20 cellular contexts compared by ENCODE assay signal in the genomic region with DNA sequence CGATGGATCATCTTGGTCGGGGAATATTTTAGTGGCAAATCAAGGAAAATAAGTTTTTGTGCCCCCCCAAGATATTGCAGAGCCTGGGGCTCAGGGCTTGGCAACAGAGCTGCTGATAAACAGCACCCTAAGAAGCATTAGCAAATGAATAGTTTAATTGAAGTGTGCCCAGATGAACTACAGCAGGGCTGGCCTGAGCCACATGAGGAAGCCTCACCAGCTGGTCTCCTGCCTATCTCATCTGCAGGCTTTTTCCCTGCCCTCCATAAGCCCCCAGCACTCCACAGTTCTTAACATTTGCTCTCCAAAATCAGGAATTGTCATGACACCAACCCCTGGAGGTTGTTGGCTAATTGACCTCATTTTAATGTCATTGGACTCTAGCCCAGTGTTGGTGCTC.
DNase-seq lines count a peak whose midpoint lies in the region; ATAC-seq, FAIRE-seq and TF ChIP-seq lines count a peak whose summit lies in the region.
"Had no signal": no experiment of that assay in that cellular context is flagged by ENCODE, and none has a peak within 500 bp of the region (broad histone marks: within the 10 kb centered on the region; RNA-seq: fewer than 3 reads in every experiment).

No MANE protein-coding gene starts in this region.

- H3K4me2 ChIP-seq in neural progenitor cell: no peak overlapping the region

- H3K4me1 Mint-ChIP-seq in endodermal cell (peaks cover 26% of the 10 kb centered on the region), neural progenitor cell (peaks cover 40% of the 10 kb centered on the region), natural killer cell (no peaks in the 10 kb centered on the region)
- H3K4me1 Mint-ChIP-seq in activated T-helper 2 cell treated with anti-CD3 and anti-CD28 coated beads, Interferon-gamma antibody, Interleukin-2, Interleukin-4, amounts not matched to agents 10 μg/mL and 5 μg/mL and 100 μg/mL, durations not matched to agents 14 hours and 24 hours and 36 hours (ENCODE audit: low read depth): no peaks in the 10 kb centered on the region
- H3K4me1 Mint-ChIP-seq: CD4-positive, alpha-beta memory T cell had no signal

- H3K9ac ChIP-seq in endodermal cell (ENCODE audit: extremely low read depth, low read length, poor library complexity, severe bottlenecking): no peak overlapping the region
- no peak overlapping the region for H3K9ac ChIP-seq in neural progenitor cell

- H3K9me3 ChIP-seq in WERI-Rb-1 (ENCODE audit: severe bottlenecking): no peaks in the 10 kb centered on the region
- peaks cover 6% of the 10 kb centered on the region for H3K9me3 ChIP-seq in endodermal cell (ENCODE audit: control insufficient read depth, low read length)
- no peaks in the 10 kb centered on the region for H3K9me3 ChIP-seq in neural progenitor cell (ENCODE audit: low read depth)

- H3K9me3 Mint-ChIP-seq in endodermal cell (peaks cover 10% of the 10 kb centered on the region), neural progenitor cell (peaks cover 13% of the 10 kb centered on the region), natural killer cell (no peaks in the 10 kb centered on the region)
- no peaks in the 10 kb centered on the region for H3K9me3 Mint-ChIP-seq in activated T-helper 2 cell treated with anti-CD3 and anti-CD28 coated beads, Interferon-gamma antibody, Interleukin-2, Interleukin-4, amounts not matched to agents 10 μg/mL and 5 μg/mL and 100 μg/mL, durations not matched to agents 14 hours and 24 hours and 36 hours
- H3K9me3 Mint-ChIP-seq: CD4-positive, alpha-beta memory T cell; HFFc6 had no signal

- intact Hi-C loops in natural killer cell (cut with micrococcal nuclease): no loop called here
- intact Hi-C loops in activated T-helper 2 cell treated with anti-CD3 and anti-CD28 coated beads, Interferon-gamma antibody, Interleukin-2, Interleukin-4, amounts not matched to agents 10 μg/mL and 5 μg/mL and 100 μg/mL, durations not matched to agents 14 hours and 24 hours and 36 hours (cut with micrococcal nuclease): no loop called here

- H3K36me3 Mint-ChIP-seq in endodermal cell (ENCODE audit: low read depth): no peaks in the 10 kb centered on the region
- H3K36me3 Mint-ChIP-seq in neural progenitor cell: no peaks in the 10 kb centered on the region
- no peaks in the 10 kb centered on the region for H3K36me3 Mint-ChIP-seq in natural killer cell
- no peaks in the 10 kb centered on the region for H3K36me3 Mint-ChIP-seq in activated T-helper 2 cell treated with anti-CD3 and anti-CD28 coated beads, Interferon-gamma antibody, Interleukin-2, Interleukin-4, amounts not matched to agents 10 μg/mL and 5 μg/mL and 100 μg/mL, durations not matched to agents 14 hours and 24 hours and 36 hours (ENCODE audit: low read depth)
- H3K36me3 Mint-ChIP-seq: CD4-positive, alpha-beta memory T cell had no signal

- peak; percentile 26 for DNase-seq in H7
- DNase-seq in WERI-Rb-1: peak; percentile 71
- DNase-seq in endodermal cell: no peak
- no peak for DNase-seq in neural progenitor cell (ENCODE audit: low spot score)
- no peak for DNase-seq in natural killer cell
- no peak for DNase-seq in HK-2 (ENCODE audit: unreplicated experiment)
- no peak for DNase-seq in activated T-helper 2 cell treated with anti-CD3 and anti-CD28 coated beads, Interferon-gamma antibody, Interleukin-2, Interleukin-4, amounts not matched to agents 10 μg/mL and 5 μg/mL and 100 μg/mL, durations not matched to agents 14 hours and 24 hours and 36 hours (ENCODE audit: low spot score)
- DNase-seq in D721Med (ENCODE audit: insufficient read length, low spot score): no peak
- DNase-seq: C1 segment of cervical spinal cord; Calu3; CD4-positive, alpha-beta memory T cell; COR-L47; DMS153; DND-41; GOT3; HFFc6 had no signal

- H3K27me3 Mint-ChIP-seq in endodermal cell (ENCODE audit: insufficient read depth): peaks cover 3% of the 10 kb centered on the region
- H3K27me3 Mint-ChIP-seq in neural progenitor cell (ENCODE audit: insufficient read depth, low read depth): peaks cover 3% of the 10 kb centered on the region
- peaks cover 16 to 28% of the 10 kb centered on the region in 2 donors for H3K27me3 Mint-ChIP-seq in natural killer cell (ENCODE audit: low read depth in 2 of 2)
- no peaks in the 10 kb centered on the region for H3K27me3 Mint-ChIP-seq in activated T-helper 2 cell treated with anti-CD3 and anti-CD28 coated beads, Interferon-gamma antibody, Interleukin-2, Interleukin-4, amounts not matched to agents 10 μg/mL and 5 μg/mL and 100 μg/mL, durations not matched to agents 14 hours and 24 hours and 36 hours (ENCODE audit: low read depth)

- WGBS in endodermal cell (ENCODE audit: insufficient coverage in 1 of 2, insufficient read length in 1 of 2), 2 experiments: 95 to 100% methylated on average over 2 of the region's 2 CpGs

- H3K36me3 ChIP-seq in H7 (replicated peaks; ENCODE audit: control insufficient read depth, insufficient read depth, low read length) (no peaks in the 10 kb centered on the region), WERI-Rb-1 (no peaks in the 10 kb centered on the region), endodermal cell (ENCODE audit: control insufficient read depth, insufficient read depth, low read length) (no peaks in the 10 kb centered on the region), neural progenitor cell (no peaks in the 10 kb centered on the region)

- no peak overlapping the region for H2AFZ ChIP-seq in neural progenitor cell (replicated peaks)

- H4K20me1 ChIP-seq in neural progenitor cell (ENCODE audit: low read depth): no peaks in the 10 kb centered on the region

- FAIRE-seq in D721Med (lab: Jason Lieb, UNC): no peak
- FAIRE-seq: G401.6, GM12878, GM18507, H54 had no signal

- H3K4me3 Mint-ChIP-seq in endodermal cell (no peak overlapping the region), neural progenitor cell (peak overlapping the region; percentile 75), natural killer cell (no peak overlapping the region)
- H3K4me3 Mint-ChIP-seq in activated T-helper 2 cell treated with anti-CD3 and anti-CD28 coated beads, Interferon-gamma antibody, Interleukin-2, Interleukin-4, amounts not matched to agents 10 μg/mL and 5 μg/mL and 100 μg/mL, durations not matched to agents 14 hours and 24 hours and 36 hours (ENCODE audit: low read depth): no peak overlapping the region
- H3K4me3 Mint-ChIP-seq: CD4-positive, alpha-beta memory T cell; HFFc6 had no signal

- no peaks in the 10 kb centered on the region for H3K27me3 ChIP-seq in H7 (ENCODE audit: control insufficient read depth, insufficient read depth, low read length)
- H3K27me3 ChIP-seq in WERI-Rb-1 (ENCODE audit: insufficient read depth, low read depth, severe bottlenecking): no peaks in the 10 kb centered on the region
- no peaks in the 10 kb centered on the region for H3K27me3 ChIP-seq in endodermal cell (ENCODE audit: control insufficient read depth, insufficient read depth, low read length, poor library complexity, severe bottlenecking)
- H3K27me3 ChIP-seq in neural progenitor cell: no peaks in the 10 kb centered on the region

- H3F3A ChIP-seq in neural progenitor cell (ENCODE audit: low read depth): peaks cover 23% of the 10 kb centered on the region

- H3K27ac Mint-ChIP-seq in endodermal cell: no peak overlapping the region
- peak overlapping the region; percentile 97 for H3K27ac Mint-ChIP-seq in neural progenitor cell
- no peak overlapping the region for H3K27ac Mint-ChIP-seq in natural killer cell
- no peak overlapping the region for H3K27ac Mint-ChIP-seq in activated T-helper 2 cell treated with anti-CD3 and anti-CD28 coated beads, Interferon-gamma antibody, Interleukin-2, Interleukin-4, amounts not matched to agents 10 μg/mL and 5 μg/mL and 100 μg/mL, durations not matched to agents 14 hours and 24 hours and 36 hours
- H3K27ac Mint-ChIP-seq: CD4-positive, alpha-beta memory T cell; HFFc6 had no signal

- no peak for ATAC-seq in natural killer cell
- ATAC-seq: GM12878 had no signal

- no peak overlapping the region for H3K4me3 ChIP-seq in H7 (ENCODE audit: insufficient read depth, low read depth, low read length)
- peak overlapping the region; percentile 32 for H3K4me3 ChIP-seq in WERI-Rb-1 (ENCODE audit: low read depth, low read length)
- H3K4me3 ChIP-seq in endodermal cell (ENCODE audit: low read length): no peak overlapping the region
- H3K4me3 ChIP-seq in neural progenitor cell: no peak overlapping the region
- H3K4me3 ChIP-seq: GM12878 had no signal

- TF ChIP-seq CTCF in WERI-Rb-1 (IDR thresholded peaks at IDR 0.05; ENCODE audit: low read depth, low read length) (no peak), endodermal cell (conservative IDR thresholded peaks at IDR 0.05) (no peak), neural progenitor cell (IDR thresholded peaks at IDR 0.05) (no peak), natural killer cell (IDR thresholded peaks at IDR 0.05) (no peak), D721Med (IDR thresholded peaks at IDR 0.05; ENCODE audit: insufficient read depth, missing control alignments) (no peak)

- no peaks in the 10 kb centered on the region for H3K79me2 ChIP-seq in neural progenitor cell (ENCODE audit: low read depth)

- H3K27ac ChIP-seq in WERI-Rb-1 (peak overlapping the region; percentile 81), endodermal cell (ENCODE audit: low read depth, low read length) (peak overlapping the region; percentile 90), neural progenitor cell (no peak overlapping the region)

- H3K4me1 ChIP-seq in endodermal cell (ENCODE audit: control insufficient read depth, insufficient read depth, low read length) (peaks cover 10% of the 10 kb centered on the region), neural progenitor cell (peaks cover 22% of the 10 kb centered on the region)

Comparison
In these comparisons a context has a peak if more than half of its experiments do, and no peak if none do; other contexts are left out.
1. DNase-seq: peak in H7 (single experiment) and WERI-Rb-1 (single experiment); none in endodermal cell (single experiment), neural progenitor cell (single experiment), natural killer cell (single experiment), HK-2 (single experiment), activated T-helper 2 cell treated with anti-CD3 and anti-CD28 coated beads, Interferon-gamma antibody, Interleukin-2, Interleukin-4, amounts not matched to agents 10 μg/mL and 5 μg/mL and 100 μg/mL, durations not matched to agents 14 hours and 24 hours and 36 hours (single experiment) and D721Med (single experiment).